Comparison of ENCODE assay signal across 9 cellular contexts in the genomic region with DNA sequence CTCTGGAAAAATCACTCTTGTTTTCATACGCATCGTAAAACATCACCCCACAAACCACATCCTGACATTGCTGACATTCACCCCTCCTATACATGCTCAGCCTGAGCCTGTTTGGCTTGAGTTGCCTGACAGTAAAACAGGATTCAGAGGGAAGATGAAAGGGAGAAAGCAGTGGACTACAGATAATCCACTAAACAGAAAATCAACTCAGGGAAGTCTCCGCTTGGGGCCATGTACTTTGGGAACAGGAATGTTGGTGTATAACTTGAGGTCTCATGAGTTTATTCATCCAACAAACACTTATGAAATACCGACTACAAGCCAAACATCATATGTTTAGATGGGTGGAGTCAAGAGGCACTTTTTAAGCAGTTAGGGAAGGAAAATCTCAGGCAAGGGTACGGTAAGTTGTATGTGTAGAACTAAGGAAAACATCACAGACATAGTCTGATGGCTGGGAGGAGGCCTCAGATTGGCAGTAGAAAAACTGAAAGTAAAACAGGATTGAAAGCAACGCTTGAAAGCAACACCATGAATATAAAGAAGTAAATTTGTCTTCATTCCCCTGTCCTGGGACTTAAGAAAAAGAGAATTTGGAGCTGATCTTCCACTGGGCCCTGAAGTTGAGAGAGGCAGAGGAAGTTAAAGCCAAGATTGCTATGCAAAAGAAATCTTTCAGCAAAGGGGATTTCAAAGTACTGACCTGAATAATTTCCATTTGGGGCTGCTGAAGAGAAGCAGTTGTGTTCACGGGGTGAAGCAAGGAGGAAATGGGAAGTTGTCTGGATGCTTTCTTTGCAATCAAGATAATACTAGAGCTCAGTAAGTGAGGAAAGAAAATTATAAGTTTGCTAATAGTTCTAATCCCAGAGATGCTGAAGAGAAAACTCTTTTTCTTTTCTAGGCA. TPM values are rescaled to one million over a fixed set of nuclear protein-coding genes. Genes with fewer than 3 reads are reported as not detected.
A peak's percentile ranks its signal among the peaks of the same experiment; 100 is the strongest.
DNase-seq lines count a peak whose midpoint lies in the region; ATAC-seq and TF ChIP-seq lines count a peak whose summit lies in the region.
"Had no signal": no experiment of that assay in that cellular context is flagged by ENCODE, and none has a peak within 500 bp of the region (broad histone marks: within the 10 kb centered on the region; RNA-seq: fewer than 3 reads in every experiment).

No MANE protein-coding gene starts in this region.

- H3K4me3 ChIP-seq in AG04450 (ENCODE audit: low read depth, low read length) (peak overlapping the region; percentile 27), psoas muscle (peak overlapping the region; percentile 22)
- H3K4me3 ChIP-seq: pancreas had no signal

- POLR2A ChIA-PET in AG04450 (lab: Yijun Ruan, JAX), result no interaction called here

- peak; percentile 93 for ATAC-seq in GM19328 (IDR thresholded peaks at IDR 0.05; ENCODE audit: unreplicated experiment)
- ATAC-seq in HG03442 (IDR thresholded peaks at IDR 0.05; ENCODE audit: unreplicated experiment), result peak; percentile 94
- peak; percentile 87 to 89 for ATAC-seq in activated CD4-positive, CD25-positive, alpha-beta regulatory T cell treated with anti-CD3 and anti-CD28 coated beads, Interleukin-2, amount 50 U/mL, for 24 hours
- peak in 1 of 4 donors; percentile 42 for ATAC-seq in psoas muscle

- CTCF ChIA-PET in AG04450 (lab: Charles Lee), result interaction anchor here (1.7 kb wide), 1 partner anchor 346 kb away, joined by 5 read pairs; no protein-coding TSS in a partner anchor

- no peaks in the 10 kb centered on the region for H3K36me3 ChIP-seq in psoas muscle (ENCODE audit: insufficient read depth in 1 of 2, low read depth in 1 of 2)
- H3K36me3 ChIP-seq: pancreas had no signal

- WGBS in psoas muscle, 3 donors, result 55 to 65% (median 58%) methylated on average over 7 of the region's 7 CpGs

- H3K9me3 ChIP-seq in AG04450 (ENCODE audit: control insufficient read depth, insufficient read depth, low read length) (no peaks in the 10 kb centered on the region), psoas muscle (no peaks in the 10 kb centered on the region)
- H3K9me3 ChIP-seq: pancreas had no signal

- TF ChIP-seq CTCF in AG04450 (IDR thresholded peaks at IDR 0.05; ENCODE audit: low read depth, low read length), result no peak
- no peak for TF ChIP-seq CTCF in psoas muscle (IDR thresholded peaks at IDR 0.05)

- peaks cover 7% of the 10 kb centered on the region for H3K4me1 ChIP-seq in psoas muscle
- H3K4me1 ChIP-seq: pancreas had no signal

- DNase-seq in AG04450 (ENCODE audit: low read depth, low spot score) (no peak), psoas muscle (no peak), NCI-H1436 (lab: John Stamatoyannopoulos, UW) (no peak), head of caudate nucleus (no peak)
- peak; percentile 2 for DNase-seq in effector CD8-positive, alpha-beta T cell (lab: John Stamatoyannopoulos, UW)
- DNase-seq: pancreas had no signal

- H3K27ac ChIP-seq in AG04450 (ENCODE audit: low read depth, low read length) (peak overlapping the region; percentile 49), psoas muscle (peak overlapping the region; percentile 27)
- H3K27ac ChIP-seq: pancreas had no signal

- intact Hi-C loops in psoas muscle (cut with DNase I), result no loop called here
- intact Hi-C loops in head of caudate nucleus (cut with DNase I), result no loop called here

- H3K27me3 ChIP-seq in AG04450 (ENCODE audit: control insufficient read depth, insufficient read depth, low read length) (no peaks in the 10 kb centered on the region), psoas muscle (ENCODE audit: insufficient read depth in 3 of 3, low read length in 2 of 3) (no peaks in the 10 kb centered on the region)
- H3K27me3 ChIP-seq: pancreas had no signal

RNA-seq across cellular contexts. Expression of a gene that starts 28.8 kb away (rescaled TPM):
- polyA plus RNA-seq in AG04450 (2011; rRNA removed), result 17.4 and 17.5 TPM in 2 replicates
- polyA minus RNA-seq in AG04450 (2011; rRNA and poly(A)+ RNA removed), result 29.4 and 31.0 TPM in 2 replicates
- 1 to 10 TPM; 2.7 to 4.6 (median 4.3) TPM for total RNA-seq in psoas muscle
- polyA plus RNA-seq in psoas muscle, result 1 to 10 TPM; 1.9 to 2.3 (median 2.0) TPM
